In genomic region chr2:216553841-216554240, GRCh38 we compare ENCODE assay signal across 22 cellular contexts. TPM values are rescaled to one million over a fixed set of nuclear protein-coding genes. Genes with fewer than 3 reads are reported as not detected.
DNase-seq lines count a peak whose midpoint lies in the region; ATAC-seq and TF ChIP-seq lines count a peak whose summit lies in the region.
"Had no signal": no experiment of that assay in that cellular context is flagged by ENCODE, and none has a peak within 500 bp of the region (broad histone marks: within the 10 kb centered on the region; RNA-seq: fewer than 3 reads in every experiment).

No MANE protein-coding gene starts in this region.

- peak overlapping the region in 8 of 11 experiments; percentile 75 to 93 (median 82); a peak in 13 of 22 replicates for H3K4me2 ChIP-seq in BLaER1 treated with 17β-estradiol and CSF1 and Interleukin-3, amounts not matched to agents 10 nM and 100 nM

- H3K4me3 ChIP-seq in BLaER1 treated with 17β-estradiol and CSF1 and Interleukin-3, amounts not matched to agents 10 nM and 100 nM = no peak overlapping the region
- no peak overlapping the region for H3K4me3 ChIP-seq in HUES48 (ENCODE audit: low read depth, low read length)
- H3K4me3 ChIP-seq: sigmoid colon had no signal

- peaks cover 15 to 45% (median 32%) of the 10 kb centered on the region in 10 experiments for H3K4me1 ChIP-seq in BLaER1 treated with 17β-estradiol and CSF1 and Interleukin-3, amounts not matched to agents 10 nM and 100 nM
- peaks cover 22% of the 10 kb centered on the region for H3K4me1 ChIP-seq in HUES48 (ENCODE audit: control insufficient read depth, insufficient read depth, low read length)

- H3K4me3 Mint-ChIP-seq in nephron = no peak overlapping the region
- H3K4me3 Mint-ChIP-seq: activated CD4-positive, alpha-beta T cell treated with anti-CD3 and anti-CD28 coated beads, Interleukin-2, amount 10 ng/mL, durations not matched to agents 24 days and 14 days; CD4-positive, alpha-beta T cell; neural crest cell; T-helper 17 cell had no signal

- peaks cover 6 to 73% (median 50%) of the 10 kb centered on the region in 11 experiments; a peak in 19 of 22 replicates for H3K27me3 ChIP-seq in BLaER1 treated with 17β-estradiol and CSF1 and Interleukin-3, amounts not matched to agents 10 nM and 100 nM
- H3K27me3 ChIP-seq in HUES48 (ENCODE audit: control insufficient read depth, insufficient read depth, low read length) = no peaks in the 10 kb centered on the region; the same call in 1 of the 2 replicates
- H3K27me3 ChIP-seq: sigmoid colon had no signal

- TF ChIP-seq CTCF in nephron (IDR thresholded peaks at IDR 0.05; ENCODE audit: unreplicated experiment in 3 of 3) = no peak
- no peak for TF ChIP-seq CTCF in GM13976 (IDR thresholded peaks at IDR 0.05; ENCODE audit: borderline replicate concordance, control extremely low read depth, extremely low read depth, insufficient read depth, missing control alignments)

- no peaks in the 10 kb centered on the region for H3K36me3 Mint-ChIP-seq in nephron (ENCODE audit: low read depth)
- H3K36me3 Mint-ChIP-seq: activated naive CD4-positive, alpha-beta T cell treated with anti-CD3 and anti-CD28 coated beads, Interleukin-2, amount 50 U/mL, for 72 hours; IgD-negative memory B cell had no signal

- peak; percentile 64 for DNase-seq in cerebellum (ENCODE audit: low spot score)
- DNase-seq in GM13976 (ENCODE audit: low spot score) = no peak
- DNase-seq: activated CD4-positive, alpha-beta T cell treated with anti-CD3 and anti-CD28 coated beads, Interleukin-2, amount 10 ng/mL, durations not matched to agents 24 days and 14 days; cortex of kidney; DMS153; GDM1; midbrain; NCI-H1436 treated with DMSO at 0.1 percent for 48 hours; NCI-H2171 treated with DMSO at 0.1 percent for 48 hours; NCI-H524 treated with DMSO at 0.1 percent for 48 hours; sigmoid colon; stimulated activated CD8-positive, alpha-beta memory T cell treated with anti-CD3 and anti-CD28 coated beads, Interleukin-4, amount 100 ng/mL, for 48 hours; T-helper 17 cell had no signal

- ATAC-seq in HG03045 (IDR thresholded peaks at IDR 0.05; ENCODE audit: unreplicated experiment) (no peak), GM21528 (IDR thresholded peaks at IDR 0.05; ENCODE audit: low FRiP score, unreplicated experiment) (no peak)
- ATAC-seq: T-helper 17 cell had no signal

- H3K4me1 Mint-ChIP-seq in nephron = peaks cover 66% of the 10 kb centered on the region
- H3K4me1 Mint-ChIP-seq: IgD-negative memory B cell, T-helper 17 cell had no signal

- H3K27ac ChIP-seq in BLaER1 treated with 17β-estradiol and CSF1 and Interleukin-3, amounts not matched to agents 10 nM and 100 nM = no peak overlapping the region
- peak overlapping the region; percentile 90 for H3K27ac ChIP-seq in HUES48 (ENCODE audit: low read depth, low read length)

- no peaks in the 10 kb centered on the region for H3K36me3 ChIP-seq in BLaER1 treated with 17β-estradiol and CSF1 and Interleukin-3, amounts not matched to agents 10 nM and 100 nM
- no peaks in the 10 kb centered on the region for H3K36me3 ChIP-seq in HUES48 (ENCODE audit: control insufficient read depth, insufficient read depth, low read length)
- H3K36me3 ChIP-seq: sigmoid colon had no signal

- H3K9me3 Mint-ChIP-seq in nephron = no peaks in the 10 kb centered on the region
- H3K9me3 Mint-ChIP-seq: activated CD4-positive, alpha-beta T cell treated with anti-CD3 and anti-CD28 coated beads, Interleukin-2, amount 10 ng/mL, durations not matched to agents 24 days and 14 days; activated naive CD4-positive, alpha-beta T cell treated with anti-CD3 and anti-CD28 coated beads, Interleukin-2, amount 50 U/mL, for 72 hours; CD4-positive, alpha-beta T cell; IgD-negative memory B cell; neural crest cell had no signal

- peaks cover 0 to 14% (median 7%) of the 10 kb centered on the region in 11 experiments; a peak in 7 of 22 replicates for H4K20me1 ChIP-seq in BLaER1 treated with 17β-estradiol and CSF1 and Interleukin-3, amounts not matched to agents 10 nM and 100 nM

- peak overlapping the region; percentile 23 to 90 (median 77) for H3K27ac Mint-ChIP-seq in nephron
- H3K27ac Mint-ChIP-seq: activated CD4-positive, alpha-beta T cell treated with anti-CD3 and anti-CD28 coated beads, Interleukin-2, amount 10 ng/mL, durations not matched to agents 24 days and 14 days; activated naive CD4-positive, alpha-beta T cell treated with anti-CD3 and anti-CD28 coated beads, Interleukin-2, amount 50 U/mL, for 72 hours; CD4-positive, alpha-beta T cell; IgD-negative memory B cell; T-helper 17 cell had no signal

- no peak overlapping the region for H3K9ac ChIP-seq in BLaER1 treated with 17β-estradiol and CSF1 and Interleukin-3, amounts not matched to agents 10 nM and 100 nM
- H3K9ac ChIP-seq in HUES48 (ENCODE audit: low read depth, low read length) = no peak overlapping the region

- no peaks in the 10 kb centered on the region for H3K27me3 Mint-ChIP-seq in nephron (ENCODE audit: low read depth)
- H3K27me3 Mint-ChIP-seq: activated CD4-positive, alpha-beta T cell treated with anti-CD3 and anti-CD28 coated beads, Interleukin-2, amount 10 ng/mL, durations not matched to agents 24 days and 14 days; CD4-positive, alpha-beta T cell had no signal

- in situ Hi-C loops in GM13976 (cut with MboI; ENCODE audit: low sequenced_read_pairs, unreplicated experiment) = no loop called here

- no peaks in the 10 kb centered on the region for H3K9me3 ChIP-seq in BLaER1 treated with 17β-estradiol and CSF1 and Interleukin-3, amounts not matched to agents 10 nM and 100 nM (replicated peaks in 1 of 11)
- no peaks in the 10 kb centered on the region for H3K9me3 ChIP-seq in HUES48 (ENCODE audit: control insufficient read depth, insufficient read depth, low read length)
- H3K9me3 ChIP-seq: sigmoid colon had no signal

RNA-seq across cellular contexts. Expression of gene RPL37A, which starts 55.2 kb away (rescaled TPM):
- total RNA-seq in cerebellum = 1,512 TPM
